ENCODE assay signal across 9 cellular contexts in the genomic region with DNA sequence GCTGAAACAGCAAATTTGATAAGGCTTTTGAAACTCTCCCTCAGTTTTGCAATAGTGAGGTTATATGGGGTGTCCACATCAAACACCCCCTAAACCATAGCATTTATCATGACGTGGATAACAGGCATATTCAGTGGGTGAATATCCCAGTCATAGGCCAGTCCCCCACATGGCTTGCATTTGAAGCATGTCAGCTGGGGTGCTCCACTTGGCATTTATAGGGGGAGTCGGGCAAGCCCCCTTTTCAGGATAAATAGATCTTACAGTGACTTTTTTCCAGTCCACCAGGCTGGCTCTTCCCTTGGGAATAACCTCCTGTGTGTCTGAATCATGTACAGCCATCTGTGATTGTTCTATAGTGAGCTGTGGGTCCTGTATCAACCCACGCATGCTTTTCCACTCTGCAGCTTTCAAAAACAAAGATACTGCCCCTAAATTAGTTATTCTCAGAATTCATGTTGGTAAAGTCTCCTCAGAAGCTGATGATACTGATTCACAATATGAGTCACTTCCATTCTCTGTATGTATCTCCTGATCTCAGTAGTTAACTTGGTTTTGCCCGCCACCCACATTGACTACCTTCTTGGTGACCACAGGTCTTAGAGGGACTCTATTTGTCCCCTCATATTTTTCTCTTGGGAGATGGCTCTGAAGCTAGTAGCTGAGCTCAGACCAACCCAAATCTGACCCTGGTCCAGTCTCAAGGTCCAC.
DNase-seq lines count a peak whose midpoint lies in the region; ATAC-seq and TF ChIP-seq lines count a peak whose summit lies in the region.
"Had no signal": no experiment of that assay in that cellular context is flagged by ENCODE, and none has a peak within 500 bp of the region (broad histone marks: within the 10 kb centered on the region; RNA-seq: fewer than 3 reads in every experiment).

No MANE protein-coding gene starts in this region.

- peak; percentile 34 for DNase-seq in A172 (ENCODE audit: low spot score)
- peak; percentile 81 for DNase-seq in amniotic epithelial cell (ENCODE audit: low read depth)
- DNase-seq in hepatocyte (ENCODE audit: low spot score) = no peak
- DNase-seq in sigmoid colon = no peak
- no peak for DNase-seq in osteocyte (ENCODE audit: extremely low spot score, unreplicated experiment)
- DNase-seq in psoas muscle = no peak
- DNase-seq: upper lobe of left lung had no signal

- H3K4me3 ChIP-seq in hepatocyte = no peak overlapping the region
- H3K4me3 ChIP-seq in sigmoid colon = no peak overlapping the region
- no peak overlapping the region for H3K4me3 ChIP-seq in psoas muscle
- H3K4me3 ChIP-seq: upper lobe of left lung had no signal

- no peak overlapping the region for H2AFZ ChIP-seq in hepatocyte

- H3K9me3 Mint-ChIP-seq in osteocyte (ENCODE audit: unreplicated experiment) = no peaks in the 10 kb centered on the region

- no peak overlapping the region for H3K4me3 Mint-ChIP-seq in osteocyte (ENCODE audit: unreplicated experiment)

- H3K4me1 Mint-ChIP-seq in osteocyte (ENCODE audit: unreplicated experiment) = no peaks in the 10 kb centered on the region

- H3K79me2 ChIP-seq in hepatocyte = no peaks in the 10 kb centered on the region

- H3K27ac ChIP-seq in hepatocyte (no peak overlapping the region), sigmoid colon (no peak overlapping the region), psoas muscle (no peak overlapping the region)
- H3K27ac ChIP-seq: upper lobe of left lung had no signal

- no peaks in the 10 kb centered on the region for H3K4me1 ChIP-seq in hepatocyte (ENCODE audit: insufficient read depth)
- H3K4me1 ChIP-seq in sigmoid colon = no peaks in the 10 kb centered on the region
- no peaks in the 10 kb centered on the region for H3K4me1 ChIP-seq in psoas muscle
- H3K4me1 ChIP-seq: upper lobe of left lung had no signal

- intact Hi-C loops in sigmoid colon (cut with DNase I) = no loop called here
- intact Hi-C loops in psoas muscle (cut with DNase I) = no loop called here

- H3K4me2 ChIP-seq in hepatocyte = no peak overlapping the region

- H3K36me3 Mint-ChIP-seq in osteocyte (ENCODE audit: unreplicated experiment) = no peaks in the 10 kb centered on the region

- TF ChIP-seq EP300 in sigmoid colon (IDR thresholded peaks at IDR 0.05) = no peak

- WGBS in hepatocyte (ENCODE audit: low lambda C conversion rate, missing lambda C conversion rate) = 83% methylated on average over 4 of the region's 4 CpGs
- 69 to 70% methylated on average over 4 of the region's 4 CpGs for WGBS in sigmoid colon, 2 donors
- WGBS in psoas muscle, 3 donors = 70 to 73% (median 72%) methylated on average over 4 of the region's 4 CpGs

- H3K36me3 ChIP-seq in hepatocyte (replicated peaks; ENCODE audit: insufficient read depth, low read depth) = no peaks in the 10 kb centered on the region
- no peaks in the 10 kb centered on the region for H3K36me3 ChIP-seq in sigmoid colon
- H3K36me3 ChIP-seq in psoas muscle (ENCODE audit: insufficient read depth in 1 of 2, low read depth in 1 of 2) = no peaks in the 10 kb centered on the region
- H3K36me3 ChIP-seq: upper lobe of left lung had no signal

- H3K27ac Mint-ChIP-seq in osteocyte (ENCODE audit: unreplicated experiment) = no peak overlapping the region

- peaks cover 9% of the 10 kb centered on the region for H3K27me3 Mint-ChIP-seq in osteocyte (ENCODE audit: unreplicated experiment)

- no peaks in the 10 kb centered on the region for H4K20me1 ChIP-seq in hepatocyte (ENCODE audit: insufficient read depth, poor library complexity, severe bottlenecking)

- TF ChIP-seq CTCF in hepatocyte (IDR thresholded peaks at IDR 0.05; ENCODE audit: poor library complexity) = no peak
- TF ChIP-seq CTCF in sigmoid colon (IDR thresholded peaks at IDR 0.05) = no peak
- no peak for TF ChIP-seq CTCF in osteocyte (IDR thresholded peaks at IDR 0.05)
- TF ChIP-seq CTCF in psoas muscle (IDR thresholded peaks at IDR 0.05) = no peak

- TF ChIP-seq POLR2A in sigmoid colon (IDR thresholded peaks at IDR 0.05) = no peak

- H3K27me3 ChIP-seq in hepatocyte (no peaks in the 10 kb centered on the region), sigmoid colon (no peaks in the 10 kb centered on the region), psoas muscle (ENCODE audit: insufficient read depth in 3 of 3, low read length in 2 of 3) (no peaks in the 10 kb centered on the region)
- H3K27me3 ChIP-seq: upper lobe of left lung had no signal

- ATAC-seq in GM19035 (IDR thresholded peaks at IDR 0.05; ENCODE audit: unreplicated experiment) (peak; percentile 90), HG03442 (IDR thresholded peaks at IDR 0.05; ENCODE audit: unreplicated experiment) (peak; percentile 95), psoas muscle (no peak)

- H3K9me3 ChIP-seq in hepatocyte (ENCODE audit: low read depth) (no peaks in the 10 kb centered on the region), sigmoid colon (no peaks in the 10 kb centered on the region), psoas muscle (no peaks in the 10 kb centered on the region)
- H3K9me3 ChIP-seq: upper lobe of left lung had no signal

- no peaks in the 10 kb centered on the region for H3K9me2 ChIP-seq in hepatocyte (replicated peaks; ENCODE audit: insufficient read depth)

Comparison
In these comparisons a context has a peak if more than half of its experiments do, and no peak if none do; other contexts are left out.
1. DNase-seq: peak in A172 (single experiment) and amniotic epithelial cell (single experiment); none in hepatocyte (single experiment), sigmoid colon (single experiment), osteocyte (single experiment) and psoas muscle (0 of 2).
2. ATAC-seq: peak in GM19035 (single experiment) and HG03442 (single experiment); none in psoas muscle (0 of 4).